ENCODE assay signal across 21 cellular contexts in the genomic region with DNA sequence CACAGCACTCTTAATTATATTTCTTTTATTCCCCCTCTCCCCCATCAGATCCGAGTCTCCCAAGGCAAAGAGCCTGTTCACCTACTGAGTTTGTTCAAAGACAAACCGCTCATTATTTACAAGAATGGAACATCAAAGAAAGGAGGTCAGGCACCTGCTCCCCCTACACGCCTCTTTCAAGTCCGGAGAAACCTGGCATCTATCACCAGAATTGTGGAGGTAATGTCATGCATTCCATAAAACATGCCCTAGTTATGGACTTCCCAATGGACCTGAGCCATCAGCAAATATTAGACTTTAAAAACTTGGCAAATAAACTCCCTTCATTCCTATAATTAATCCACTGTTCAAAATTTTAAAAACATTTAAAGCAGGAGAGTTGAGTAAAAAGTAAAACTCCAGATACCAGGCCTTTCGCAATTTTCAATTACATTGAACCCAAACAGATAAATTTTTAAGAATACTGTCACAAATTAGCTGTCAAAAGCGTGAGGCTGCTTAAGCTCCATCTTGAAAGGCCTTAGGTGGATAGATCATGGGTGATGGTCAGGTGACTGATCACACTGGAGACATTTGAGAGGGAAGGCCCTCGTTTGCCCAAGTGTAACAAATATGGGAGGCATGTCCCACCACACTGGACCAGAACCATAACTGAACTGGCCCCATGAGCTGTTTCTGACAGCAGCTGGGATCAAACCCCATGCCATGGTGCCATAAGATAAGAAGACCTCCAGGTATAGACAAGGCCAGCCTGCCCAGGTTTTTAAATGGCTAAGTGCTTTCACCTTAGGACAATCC. TPM values are rescaled to one million over a fixed set of nuclear protein-coding genes. Genes with fewer than 3 reads are reported as not detected.
DNase-seq lines count a peak whose midpoint lies in the region; ATAC-seq, FAIRE-seq and TF ChIP-seq lines count a peak whose summit lies in the region.
"Had no signal": no experiment of that assay in that cellular context is flagged by ENCODE, and none has a peak within 500 bp of the region (broad histone marks: within the 10 kb centered on the region; RNA-seq: fewer than 3 reads in every experiment).

No MANE protein-coding gene starts in this region.

- H3K4me1 Mint-ChIP-seq in Caco-2 (ENCODE audit: low read depth, unreplicated experiment): peaks cover 13% of the 10 kb centered on the region
- peaks cover 6% of the 10 kb centered on the region for H3K4me1 Mint-ChIP-seq in astrocyte (ENCODE audit: low read depth, unreplicated experiment)
- H3K4me1 Mint-ChIP-seq: H9 had no signal

- DNase-seq in Caco-2 (peak; percentile 59 to 64), G401 (ENCODE audit: low spot score) (peak; percentile 9), NCI-H2227 (lab: John Stamatoyannopoulos, UW; ENCODE audit: unreplicated experiment) (peak; percentile 37), astrocyte (ENCODE audit: low read depth) (no peak), pons (ENCODE audit: low spot score) (no peak), GM19240 (ENCODE audit: insufficient read length, low spot score) (no peak), COLO829 (ENCODE audit: low spot score) (no peak)
- DNase-seq: BE2C; CD4-positive, alpha-beta memory T cell; COR-L47; DMS53; GOT3; H9; KG1 had no signal

- no peak for FAIRE-seq in astrocyte (lab: Jason Lieb, UNC)
- FAIRE-seq: A549, GM12878, GM18507 had no signal

- no peaks in the 10 kb centered on the region for H3K36me3 Mint-ChIP-seq in Caco-2 (ENCODE audit: insufficient read depth, unreplicated experiment)
- no peaks in the 10 kb centered on the region for H3K36me3 Mint-ChIP-seq in astrocyte (ENCODE audit: low read depth, unreplicated experiment)
- H3K36me3 Mint-ChIP-seq: CD4-positive, alpha-beta memory T cell; IgD-negative memory B cell had no signal

- no peaks in the 10 kb centered on the region for H3K9me3 ChIP-seq in Caco-2
- no peaks in the 10 kb centered on the region for H3K9me3 ChIP-seq in astrocyte (ENCODE audit: insufficient read depth, low read depth, low read length)
- H3K9me3 ChIP-seq: A549, BE2C had no signal

- H3K4me1 ChIP-seq in Caco-2 (peaks cover 20% of the 10 kb centered on the region; the same call in 1 of the 2 replicates), astrocyte (ENCODE audit: insufficient read depth, low read length) (peaks cover 4% of the 10 kb centered on the region)
- H3K4me1 ChIP-seq: BE2C had no signal

- H3K4me2 ChIP-seq in astrocyte (ENCODE audit: low read length): no peak overlapping the region
- H3K4me2 ChIP-seq: A549 had no signal

- no peak overlapping the region for H3K9ac ChIP-seq in astrocyte (ENCODE audit: low read length)

- H3K79me2 ChIP-seq in astrocyte (ENCODE audit: insufficient read depth, low read length): no peaks in the 10 kb centered on the region

- H3K4me3 ChIP-seq in Caco-2 (ENCODE audit: low read depth, low read length) (no peak overlapping the region), astrocyte (ENCODE audit: insufficient read depth, low read depth, low read length) (no peak overlapping the region)
- H3K4me3 ChIP-seq: A549, GM12878 had no signal

- no peak for TF ChIP-seq CTCF in Caco-2 (IDR thresholded peaks at IDR 0.05; ENCODE audit: insufficient read depth in 1 of 2, low read depth in 1 of 2, low read length in 1 of 2, severe bottlenecking in 1 of 2, unreplicated experiment in 1 of 2)
- no peak for TF ChIP-seq CTCF in astrocyte (IDR thresholded peaks at IDR 0.05; ENCODE audit: insufficient read depth, low read depth, low read length)

- in situ Hi-C loops in G401 (cut with HindIII; ENCODE audit: low sequenced_read_pairs): no loop called here

- H3K27me3 ChIP-seq in Caco-2 (replicated peaks; ENCODE audit: control insufficient read depth, insufficient read depth, low read length): no peaks in the 10 kb centered on the region
- H3K27me3 ChIP-seq in astrocyte (ENCODE audit: insufficient read depth, low read length): peaks cover 9% of the 10 kb centered on the region

- H3K36me3 ChIP-seq in Caco-2 (ENCODE audit: control insufficient read depth, insufficient read depth, low read length): no peaks in the 10 kb centered on the region
- H3K36me3 ChIP-seq in astrocyte (ENCODE audit: insufficient read depth, low read length): no peaks in the 10 kb centered on the region
- H3K36me3 ChIP-seq: BE2C had no signal

- peak overlapping the region; percentile 21 for H3K4me3 Mint-ChIP-seq in Caco-2 (ENCODE audit: unreplicated experiment)
- H3K4me3 Mint-ChIP-seq in astrocyte (ENCODE audit: unreplicated experiment): no peak overlapping the region
- H3K4me3 Mint-ChIP-seq: CD4-positive, alpha-beta memory T cell; H9; IgD-negative memory B cell had no signal

- intact Hi-C loops in Caco-2 (cut with micrococcal nuclease; ENCODE audit: unreplicated experiment): loop anchor here (1.0 to 5.0 kb wide), 6 partner anchors 30 to 623 kb away; no protein-coding TSS in a partner anchor

- no peak overlapping the region for H3K27ac ChIP-seq in astrocyte (ENCODE audit: low read depth, low read length)
- H3K27ac ChIP-seq: C4-2B, HL-60 had no signal

- H4K20me1 ChIP-seq in astrocyte (ENCODE audit: insufficient read depth, low read length): no peaks in the 10 kb centered on the region

- H3K9me3 Mint-ChIP-seq in Caco-2 (ENCODE audit: unreplicated experiment): no peaks in the 10 kb centered on the region
- H3K9me3 Mint-ChIP-seq in astrocyte (ENCODE audit: unreplicated experiment): peaks cover under 1% of the 10 kb centered on the region
- H3K9me3 Mint-ChIP-seq: CD4-positive, alpha-beta memory T cell; H9; IgD-negative memory B cell had no signal

- ATAC-seq in HG03565 (IDR thresholded peaks at IDR 0.05; ENCODE audit: unreplicated experiment): no peak
- ATAC-seq: A549, GM12878 had no signal

- H3K27me3 Mint-ChIP-seq in Caco-2 (ENCODE audit: insufficient read depth, unreplicated experiment): no peaks in the 10 kb centered on the region
- no peaks in the 10 kb centered on the region for H3K27me3 Mint-ChIP-seq in astrocyte (ENCODE audit: low read depth, unreplicated experiment)
- H3K27me3 Mint-ChIP-seq: IgD-negative memory B cell had no signal

- POLR2A ChIA-PET in Caco-2 (lab: Charles Lee): no interaction called here

- peak overlapping the region; percentile 10 for H3K27ac Mint-ChIP-seq in Caco-2 (ENCODE audit: unreplicated experiment)
- H3K27ac Mint-ChIP-seq in astrocyte (ENCODE audit: unreplicated experiment): peak overlapping the region; percentile 16
- H3K27ac Mint-ChIP-seq: CD4-positive, alpha-beta memory T cell; H9; IgD-negative memory B cell had no signal

- H2AFZ ChIP-seq in astrocyte (ENCODE audit: low read depth, low read length): no peak overlapping the region

- BruUV-seq in Caco-2 (replicated peaks; lab: Mats Ljungman, UMichigan): no TSS peak

- CTCF ChIA-PET in Caco-2 (lab: Charles Lee): interaction anchor here (1.4 kb wide), 1 partner anchor 47 kb away, joined by 6 read pairs; the partner anchor contains the start of gene ARL4A

RNA-seq across cellular contexts. Expression of gene ARL4A, which starts 46.9 kb away (rescaled TPM):
- 40.6 and 42.5 TPM in 2 replicates for total RNA-seq in Caco-2 (2022)
- total RNA-seq in G401 (2014; rRNA removed; shearing (Covaris generic)): 21.4 and 26.1 TPM in 2 replicates
- total RNA-seq in astrocyte: 34.6 and 47.0 TPM in 2 replicates

Comparison
In these comparisons a context has a peak if more than half of its experiments do, and no peak if none do; other contexts are left out.
1. DNase-seq: peak in Caco-2 (2 of 2), G401 (single experiment) and NCI-H2227 (single experiment); none in astrocyte (single experiment), pons (single experiment), GM19240 (single experiment) and COLO829 (single experiment).